ENCODE assay signal across 12 cellular contexts in the genomic region with DNA sequence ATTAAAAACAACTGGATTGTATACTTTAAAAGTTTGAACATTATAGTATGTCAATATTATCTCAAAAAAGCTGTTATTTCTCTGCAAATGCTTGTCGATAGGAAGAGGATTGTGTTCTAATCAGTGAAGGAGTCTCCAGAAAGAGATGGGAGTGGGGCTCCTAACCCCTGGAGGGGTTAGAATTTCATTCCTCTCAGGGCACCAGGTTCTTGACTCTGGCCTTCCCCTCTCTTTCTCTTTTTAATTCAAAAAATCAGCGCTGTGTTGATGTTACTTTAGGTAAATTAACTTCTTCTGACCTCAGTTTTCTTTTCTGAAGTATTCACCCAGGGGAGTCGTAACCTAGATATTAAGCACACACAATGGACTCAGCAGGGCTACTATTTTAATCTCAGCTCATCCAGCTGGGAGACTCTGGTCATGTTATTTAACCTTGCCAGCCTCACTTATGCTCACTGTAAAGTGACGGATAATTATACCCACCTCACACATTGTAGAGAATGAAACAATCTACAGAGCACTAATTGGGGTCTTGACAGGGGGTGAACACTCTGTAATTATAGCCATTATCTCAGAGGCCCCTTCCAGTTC.
DNase-seq lines count a peak whose midpoint lies in the region; ATAC-seq lines count a peak whose summit lies in the region.
"Had no signal": no experiment of that assay in that cellular context is flagged by ENCODE, and none has a peak within 500 bp of the region (broad histone marks: within the 10 kb centered on the region; RNA-seq: fewer than 3 reads in every experiment).

No MANE protein-coding gene starts in this region.

- DNase-seq in NCI-H1436 (lab: John Stamatoyannopoulos, UW) (peak; percentile 15), NCI-H1436 treated with DMSO at 0.1 percent for 48 hours (lab: John Stamatoyannopoulos, UW) (no peak), NCI-H146 (lab: John Stamatoyannopoulos, UW) (peak; percentile 76), NCI-H69 (lab: John Stamatoyannopoulos, UW) (peak; percentile 99), retina (peak; percentile 76)
- DNase-seq: DND-41, NCI-H1048, NCI-H2171, NCI-H524 had no signal

- no peak for ATAC-seq in HG02610 (IDR thresholded peaks at IDR 0.05; ENCODE audit: unreplicated experiment)
- ATAC-seq in HG03139 (IDR thresholded peaks at IDR 0.05; ENCODE audit: unreplicated experiment), result no peak
- ATAC-seq in GM21619 (IDR thresholded peaks at IDR 0.05; ENCODE audit: unreplicated experiment), result no peak
